1 cellular context compared by ENCODE assay signal in genomic region chr4:13521047-13521446, GRCh38.
TF ChIP-seq lines count a peak whose summit lies in the region.

No MANE protein-coding gene starts in this region.

TF ChIP-seq in HCT116, 20 proteins besides CTCF, POLR2A, EP300 and RAD21:
- no peak for TF ChIP-seq ZBTB33 (IDR thresholded peaks at IDR 0.05; ENCODE audit: extremely low read depth, insufficient replicate concordance, low read length)
- no peak for TF ChIP-seq SRF (IDR thresholded peaks at IDR 0.05; ENCODE audit: low read depth)
